Comparison of ENCODE assay signal across 8 cellular contexts in genomic region chr19:55256562-55257460, GRCh38. TPM values are rescaled to one million over a fixed set of nuclear protein-coding genes. Genes with fewer than 3 reads are reported as not detected.
DNase-seq lines count a peak whose midpoint lies in the region; ATAC-seq and TF ChIP-seq lines count a peak whose summit lies in the region.

No MANE protein-coding gene starts in this region.

- POLR2A ChIA-PET in activated CD4-positive, alpha-beta T cell treated with anti-CD3 and anti-CD28 coated beads, Interleukin-2, amount 10 ng/mL, durations not matched to agents 7 days and 5 days (lab: Charles Lee), result no interaction called here

- ATAC-seq in thoracic aorta (ENCODE audit: insufficient number of reproducible peaks, low FRiP score, low read depth) (no peak), GM18520 (IDR thresholded peaks at IDR 0.05; ENCODE audit: unreplicated experiment) (no peak)

- no peak for DNase-seq in activated CD4-positive, alpha-beta T cell treated with anti-CD3 and anti-CD28 coated beads, Interleukin-2, amount 10 ng/mL, durations not matched to agents 7 days and 5 days
- DNase-seq in activated CD4-positive, alpha-beta T cell treated with anti-CD3 and anti-CD28 coated beads for 4 hours, result no peak
- DNase-seq in kidney epithelial cell (ENCODE audit: low read depth) (no peak), thoracic aorta (ENCODE audit: low spot score) (no peak), SW480 (ENCODE audit: low spot score) (no peak)
- no peak for DNase-seq in stimulated activated CD4-positive, alpha-beta T cell treated with anti-CD3 and anti-CD28 coated beads, Interleukin-4, amount 100 ng/mL, for 1 hour

- H3K4me3 ChIP-seq in kidney epithelial cell (ENCODE audit: low read depth, low read length), result peak overlapping the region; percentile 90
- peak overlapping the region; percentile 94 for H3K4me3 ChIP-seq in thoracic aorta

- H3K27me3 ChIP-seq in kidney epithelial cell (ENCODE audit: control insufficient read depth, insufficient read depth, low read length) (no peaks in the 10 kb centered on the region), thoracic aorta (replicated peaks; ENCODE audit: insufficient read depth) (no peaks in the 10 kb centered on the region)

- no peaks in the 10 kb centered on the region for H3K27me3 Mint-ChIP-seq in activated CD4-positive, alpha-beta T cell treated with anti-CD3 and anti-CD28 coated beads, Interleukin-2, amount 10 ng/mL, durations not matched to agents 7 days and 5 days
- H3K27me3 Mint-ChIP-seq in activated naive CD8-positive, alpha-beta T cell, result no peaks in the 10 kb centered on the region

- H3K9me3 Mint-ChIP-seq in activated CD4-positive, alpha-beta T cell treated with anti-CD3 and anti-CD28 coated beads, Interleukin-2, amount 10 ng/mL, durations not matched to agents 7 days and 5 days, result no peaks in the 10 kb centered on the region
- H3K9me3 Mint-ChIP-seq in activated naive CD8-positive, alpha-beta T cell (ENCODE audit: low read depth), result no peaks in the 10 kb centered on the region

- H3K36me3 Mint-ChIP-seq in activated CD4-positive, alpha-beta T cell treated with anti-CD3 and anti-CD28 coated beads, Interleukin-2, amount 10 ng/mL, durations not matched to agents 7 days and 5 days (ENCODE audit: low read depth), result peaks cover 48% of the 10 kb centered on the region
- H3K36me3 Mint-ChIP-seq in activated naive CD8-positive, alpha-beta T cell, result peaks cover 13% of the 10 kb centered on the region

- H3K36me3 ChIP-seq in kidney epithelial cell (ENCODE audit: control insufficient read depth, insufficient read depth, low read length) (no peaks in the 10 kb centered on the region), thoracic aorta (peaks cover 3% of the 10 kb centered on the region)

- H3K4me1 ChIP-seq in thoracic aorta (ENCODE audit: control insufficient read depth in 1 of 2, low read depth in 2 of 2), result peaks cover 41 to 60% of the 10 kb centered on the region in 2 donors

- no peaks in the 10 kb centered on the region for H3K9me3 ChIP-seq in thoracic aorta

- H3K27ac Mint-ChIP-seq in activated CD4-positive, alpha-beta T cell treated with anti-CD3 and anti-CD28 coated beads, Interleukin-2, amount 10 ng/mL, durations not matched to agents 7 days and 5 days, result peak overlapping the region; percentile 98
- H3K27ac Mint-ChIP-seq in activated naive CD8-positive, alpha-beta T cell, result peak overlapping the region; percentile 98

- H3K27ac ChIP-seq in thoracic aorta, result no peak overlapping the region

- peaks cover 54% of the 10 kb centered on the region for H3K4me1 Mint-ChIP-seq in activated CD4-positive, alpha-beta T cell treated with anti-CD3 and anti-CD28 coated beads, Interleukin-2, amount 10 ng/mL, durations not matched to agents 7 days and 5 days
- H3K4me1 Mint-ChIP-seq in activated naive CD8-positive, alpha-beta T cell (ENCODE audit: low read depth), result peaks cover 54% of the 10 kb centered on the region

- CTCF ChIA-PET in activated CD4-positive, alpha-beta T cell treated with anti-CD3 and anti-CD28 coated beads, Interleukin-2, amount 10 ng/mL, durations not matched to agents 7 days and 5 days (lab: Charles Lee), result interaction anchor here (0.6 to 1.6 kb wide), 5 partner anchors 11 to 376 kb away, joined by 3 to 5 read pairs (median 3); no protein-coding TSS in a partner anchor

- no peak for TF ChIP-seq CTCF in kidney epithelial cell (IDR thresholded peaks at IDR 0.05; ENCODE audit: insufficient read depth, low read length, poor library complexity, severe bottlenecking)
- no peak for TF ChIP-seq CTCF in thoracic aorta (IDR thresholded peaks at IDR 0.05)

- H3K4me3 Mint-ChIP-seq in activated CD4-positive, alpha-beta T cell treated with anti-CD3 and anti-CD28 coated beads, Interleukin-2, amount 10 ng/mL, durations not matched to agents 7 days and 5 days, result peak overlapping the region; percentile 95
- peak overlapping the region; percentile 97 for H3K4me3 Mint-ChIP-seq in activated naive CD8-positive, alpha-beta T cell

RNA-seq across cellular contexts. Expression of gene PPP6R1, which starts 2.0 kb away (rescaled TPM):
- total RNA-seq in activated CD4-positive, alpha-beta T cell treated with anti-CD3 and anti-CD28 coated beads, Interleukin-2, amount 10 ng/mL, durations not matched to agents 7 days and 5 days, result 100 to 1,000 TPM; 189 to 222 TPM
- total RNA-seq in kidney epithelial cell, result 41.5 and 51.3 TPM in 2 replicates
- total RNA-seq in thoracic aorta, result 10 to 100 TPM; 46.7 to 52.3 TPM

RNA-seq across cellular contexts. Expression of gene HSPBP1, which starts 23.1 kb away (rescaled TPM):
- total RNA-seq in activated CD4-positive, alpha-beta T cell treated with anti-CD3 and anti-CD28 coated beads, Interleukin-2, amount 10 ng/mL, durations not matched to agents 7 days and 5 days, result 10 to 100 TPM; 23.1 to 26.9 TPM
- total RNA-seq in kidney epithelial cell (64.3 and 77.8 TPM in 2 replicates), thoracic aorta (10 to 100 TPM; 26.8 to 26.9 TPM)

RNA-seq across cellular contexts. Expression of gene BRSK1, which starts 27.0 kb away (rescaled TPM):
- 1 to 10 TPM; 6.8 TPM for total RNA-seq in activated CD4-positive, alpha-beta T cell treated with anti-CD3 and anti-CD28 coated beads, Interleukin-2, amount 10 ng/mL, durations not matched to agents 7 days and 5 days
- total RNA-seq in kidney epithelial cell (4.7 and 6.0 TPM in 2 replicates), thoracic aorta (10 to 100 TPM; 10.8 to 16.7 TPM)

RNA-seq across cellular contexts. Expression of gene TMEM86B, which starts 28.2 kb away (rescaled TPM):
- 10 to 100 TPM; 12.7 to 16.7 TPM for total RNA-seq in activated CD4-positive, alpha-beta T cell treated with anti-CD3 and anti-CD28 coated beads, Interleukin-2, amount 10 ng/mL, durations not matched to agents 7 days and 5 days
- total RNA-seq in kidney epithelial cell (2.3 and 7.5 TPM in 2 replicates), thoracic aorta (1 to 10 TPM; 2.4 to 4.8 TPM)

RNA-seq across cellular contexts. Expression of gene PTPRH, which starts 47.5 kb away (rescaled TPM):
- not detected for total RNA-seq in activated CD4-positive, alpha-beta T cell treated with anti-CD3 and anti-CD28 coated beads, Interleukin-2, amount 10 ng/mL, durations not matched to agents 7 days and 5 days
- total RNA-seq in kidney epithelial cell, result 0.55 and 2.1 TPM in 2 replicates
- total RNA-seq in thoracic aorta, result 1 to 10 TPM in 1 of 2 donors, under 1 TPM in 1; 0.14 to 1.1 TPM
